1 cellular context compared by ENCODE assay signal in the genomic region with DNA sequence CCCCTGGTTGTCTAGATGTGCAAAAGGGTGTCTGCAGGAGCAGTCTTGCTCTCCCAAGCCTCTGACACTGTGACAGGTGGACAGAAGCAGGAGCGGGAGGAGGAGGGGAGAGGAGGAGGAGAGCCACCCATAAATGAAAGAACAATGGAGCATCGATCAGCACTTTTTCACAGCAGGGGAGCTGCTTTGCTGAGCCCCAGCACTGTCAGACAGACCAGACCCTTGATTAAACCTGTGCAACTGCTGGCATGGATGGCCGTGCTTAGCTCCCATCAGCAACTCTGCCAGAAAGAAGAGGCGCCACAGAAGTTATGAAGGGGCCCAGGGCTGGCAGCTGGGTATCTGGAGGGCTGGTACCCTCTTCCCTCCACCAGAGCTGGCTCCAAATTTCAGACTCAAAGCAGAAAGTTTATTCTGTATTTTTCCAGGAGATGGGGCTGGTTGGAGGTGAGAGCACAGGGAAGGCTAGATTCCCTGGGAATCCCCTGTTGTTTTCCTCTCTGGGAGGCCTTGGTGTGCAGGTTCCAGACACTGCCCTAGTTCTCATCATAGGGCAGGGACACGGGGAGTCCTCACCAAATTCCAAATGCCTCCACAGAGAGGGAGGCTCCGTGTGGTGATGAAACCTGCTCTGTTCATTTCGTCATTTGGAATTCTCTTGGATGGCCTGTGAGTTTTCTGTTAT.
TF ChIP-seq lines count a peak whose summit lies in the region.

No MANE protein-coding gene starts in this region.

TF ChIP-seq in H1, 55 proteins besides CTCF, POLR2A, EP300 and RAD21:
- TF ChIP-seq HDAC6 (IDR thresholded peaks at IDR 0.05; ENCODE audit: low read depth, low read length) (no peak), SAP30 (IDR thresholded peaks at IDR 0.05; ENCODE audit: insufficient read depth, insufficient replicate concordance, low read length) (no peak), SIRT6 (IDR thresholded peaks at IDR 0.05; ENCODE audit: low read length) (no peak), KDM5A (IDR thresholded peaks at IDR 0.05; ENCODE audit: low read length) (no peak), POLR2AphosphoS5 (IDR thresholded peaks at IDR 0.05; ENCODE audit: low read depth, low read length) (no peak), ASH2L (IDR thresholded peaks at IDR 0.05; ENCODE audit: low read length) (no peak), FOSL1 (IDR thresholded peaks at IDR 0.05; ENCODE audit: insufficient read depth, low read depth, low read length) (no peak)
- TF ChIP-seq, protein P1, sequence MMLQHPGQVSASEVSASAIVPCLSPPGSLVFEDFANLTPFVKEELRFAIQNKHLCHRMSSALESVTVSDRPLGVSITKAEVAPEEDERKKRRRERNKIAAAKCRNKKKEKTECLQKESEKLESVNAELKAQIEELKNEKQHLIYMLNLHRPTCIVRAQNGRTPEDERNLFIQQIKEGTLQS (IDR thresholded peaks at IDR 0.05; ENCODE audit: insufficient read depth, low read depth, low read length) = no peak
